In genomic region chr11:126466288-126467045, GRCh38 we compare ENCODE assay signal across 17 cellular contexts.
DNase-seq lines count a peak whose midpoint lies in the region; ATAC-seq and TF ChIP-seq lines count a peak whose summit lies in the region.
"Had no signal": no experiment of that assay in that cellular context is flagged by ENCODE, and none has a peak within 500 bp of the region (broad histone marks: within the 10 kb centered on the region; RNA-seq: fewer than 3 reads in every experiment).

No MANE protein-coding gene starts in this region.

- no peaks in the 10 kb centered on the region for H3K9me3 Mint-ChIP-seq in activated CD4-positive, alpha-beta T cell treated with anti-CD3 and anti-CD28 coated beads, Interleukin-2, amount 10 ng/mL, durations not matched to agents 7 days and 5 days
- no peaks in the 10 kb centered on the region for H3K9me3 Mint-ChIP-seq in activated CD8-positive, alpha-beta T cell treated with anti-CD3 and anti-CD28 coated beads for 36 hours
- H3K9me3 Mint-ChIP-seq in type B pancreatic cell, result no peaks in the 10 kb centered on the region
- H3K9me3 Mint-ChIP-seq: activated naive CD4-positive, alpha-beta T cell treated with anti-CD3 and anti-CD28 coated beads, Interleukin-2, amount 50 U/mL, for 72 hours had no signal

- H3K4me3 ChIP-seq in H7 (ENCODE audit: insufficient read depth, low read depth, low read length) (no peak overlapping the region), skeletal muscle satellite cell (ENCODE audit: low read length) (no peak overlapping the region), testis (no peak overlapping the region)
- H3K4me3 ChIP-seq: esophagus squamous epithelium had no signal

- no peak for TF ChIP-seq CTCF in activated CD8-positive, alpha-beta T cell treated with anti-CD3 and anti-CD28 coated beads for 36 hours (IDR thresholded peaks at IDR 0.05)
- no peak for TF ChIP-seq CTCF in type B pancreatic cell (conservative IDR thresholded peaks at IDR 0.05)
- no peak for TF ChIP-seq CTCF in testis (IDR thresholded peaks at IDR 0.05)

- no peaks in the 10 kb centered on the region for H3K27me3 ChIP-seq in H7 (ENCODE audit: control insufficient read depth, insufficient read depth, low read length)
- no peaks in the 10 kb centered on the region for H3K27me3 ChIP-seq in skeletal muscle satellite cell (ENCODE audit: control insufficient read depth, insufficient read depth, low read length)
- no peaks in the 10 kb centered on the region for H3K27me3 ChIP-seq in testis

- H3K9me3 ChIP-seq in skeletal muscle satellite cell (replicated peaks; ENCODE audit: low read length) (no peaks in the 10 kb centered on the region), testis (no peaks in the 10 kb centered on the region)
- H3K9me3 ChIP-seq: esophagus squamous epithelium had no signal

- POLR2A ChIA-PET in activated CD4-positive, alpha-beta T cell treated with anti-CD3 and anti-CD28 coated beads, Interleukin-2, amount 10 ng/mL, durations not matched to agents 7 days and 5 days (lab: Charles Lee), result no interaction called here
- POLR2A ChIA-PET in activated CD8-positive, alpha-beta T cell treated with anti-CD3 and anti-CD28 coated beads for 36 hours (lab: Charles Lee), result no interaction called here

- CTCF ChIA-PET in activated CD4-positive, alpha-beta T cell treated with anti-CD3 and anti-CD28 coated beads, Interleukin-2, amount 10 ng/mL, durations not matched to agents 7 days and 5 days (lab: Charles Lee), result interaction anchor here (1.1 to 3.8 kb wide), 3 partner anchors 13 to 14 kb away, joined by 3 to 35 read pairs (median 7); no protein-coding TSS in a partner anchor
- CTCF ChIA-PET in activated CD8-positive, alpha-beta T cell treated with anti-CD3 and anti-CD28 coated beads for 36 hours (lab: Charles Lee), result interaction anchor here (1.0 to 3.1 kb wide), 4 partner anchors 11 to 25 kb away, joined by 3 to 35 read pairs (median 5); no protein-coding TSS in a partner anchor

- H3K36me3 Mint-ChIP-seq in activated CD4-positive, alpha-beta T cell treated with anti-CD3 and anti-CD28 coated beads, Interleukin-2, amount 10 ng/mL, durations not matched to agents 7 days and 5 days (ENCODE audit: low read depth), result no peaks in the 10 kb centered on the region
- no peaks in the 10 kb centered on the region for H3K36me3 Mint-ChIP-seq in activated CD8-positive, alpha-beta T cell treated with anti-CD3 and anti-CD28 coated beads for 36 hours (ENCODE audit: low read depth)
- no peaks in the 10 kb centered on the region for H3K36me3 Mint-ChIP-seq in type B pancreatic cell
- H3K36me3 Mint-ChIP-seq: activated naive CD4-positive, alpha-beta T cell treated with anti-CD3 and anti-CD28 coated beads, Interleukin-2, amount 50 U/mL, for 72 hours had no signal

- peaks cover 29% of the 10 kb centered on the region for H3K4me1 Mint-ChIP-seq in activated CD4-positive, alpha-beta T cell treated with anti-CD3 and anti-CD28 coated beads, Interleukin-2, amount 10 ng/mL, durations not matched to agents 7 days and 5 days
- H3K4me1 Mint-ChIP-seq in activated CD8-positive, alpha-beta T cell treated with anti-CD3 and anti-CD28 coated beads for 36 hours (ENCODE audit: low read depth), result peaks cover 23% of the 10 kb centered on the region
- H3K4me1 Mint-ChIP-seq in type B pancreatic cell (ENCODE audit: unreplicated experiment), result peaks cover 4% of the 10 kb centered on the region

- H3K4me1 ChIP-seq in skeletal muscle satellite cell (ENCODE audit: control insufficient read depth, insufficient read depth, low read length), result peaks cover 8% of the 10 kb centered on the region
- peaks cover 10% of the 10 kb centered on the region for H3K4me1 ChIP-seq in testis

- DNase-seq in activated CD4-positive, alpha-beta T cell treated with anti-CD3 and anti-CD28 coated beads, Interleukin-2, amount 10 ng/mL, durations not matched to agents 7 days and 5 days, result no peak
- no peak for DNase-seq in activated CD4-positive, alpha-beta T cell treated with anti-CD3 and anti-CD28 coated beads, Interleukin-2, amount 50 U/mL, for 48 hours
- DNase-seq in H7 (peak; percentile 66), type B pancreatic cell (ENCODE audit: extremely low spot score, unreplicated experiment) (no peak), testis (no peak)
- no peak for DNase-seq in activated CD8-positive, alpha-beta T cell treated with anti-CD3 and anti-CD28 coated beads for 36 hours
- DNase-seq: ACHN, activated T-cell treated with anti-CD3 and anti-CD28 coated beads for 4 hours, esophagus squamous epithelium, islet precursor cell, mesendoderm, NCI-H748 treated with DMSO at 0.1 percent for 48 hours had no signal

- no peak overlapping the region for H3K27ac ChIP-seq in testis
- H3K27ac ChIP-seq: RWPE1 had no signal

- TF ChIP-seq POLR2A in testis (IDR thresholded peaks at IDR 0.05), result no peak

- H3K4me2 ChIP-seq in skeletal muscle satellite cell (ENCODE audit: low read length), result peak overlapping the region; percentile 5

- no peak for ATAC-seq in activated CD8-positive, alpha-beta T cell treated with anti-CD3 and anti-CD28 coated beads for 36 hours
- no peak for ATAC-seq in GM19351 (IDR thresholded peaks at IDR 0.05; ENCODE audit: unreplicated experiment)
- ATAC-seq: HCT116 had no signal

- 70 to 80% methylated on average over 14 to 18 of the region's 18 CpGs for WGBS in testis, 2 donors

- intact Hi-C loops in activated CD8-positive, alpha-beta T cell treated with anti-CD3 and anti-CD28 coated beads for 36 hours (cut with micrococcal nuclease), result no loop called here
- intact Hi-C loops in testis (cut with DNase I; ENCODE audit: low total_unique reads), result no loop called here

- peaks cover 2% of the 10 kb centered on the region for H3K27me3 Mint-ChIP-seq in activated CD4-positive, alpha-beta T cell treated with anti-CD3 and anti-CD28 coated beads, Interleukin-2, amount 10 ng/mL, durations not matched to agents 7 days and 5 days
- peaks cover 4% of the 10 kb centered on the region for H3K27me3 Mint-ChIP-seq in activated CD8-positive, alpha-beta T cell treated with anti-CD3 and anti-CD28 coated beads for 36 hours
- H3K27me3 Mint-ChIP-seq in type B pancreatic cell, result peaks cover 32% of the 10 kb centered on the region

- H3K9ac ChIP-seq in skeletal muscle satellite cell (ENCODE audit: low read depth, low read length), result no peak overlapping the region

- H3K36me3 ChIP-seq in H7 (replicated peaks; ENCODE audit: control insufficient read depth, insufficient read depth, low read length), result no peaks in the 10 kb centered on the region
- H3K36me3 ChIP-seq in skeletal muscle satellite cell (ENCODE audit: insufficient read depth, low read length), result no peaks in the 10 kb centered on the region
- no peaks in the 10 kb centered on the region for H3K36me3 ChIP-seq in testis (ENCODE audit: low read depth, missing control alignments)
- H3K36me3 ChIP-seq: esophagus squamous epithelium had no signal

- peak overlapping the region; percentile 86 for H3K27ac Mint-ChIP-seq in activated CD4-positive, alpha-beta T cell treated with anti-CD3 and anti-CD28 coated beads, Interleukin-2, amount 10 ng/mL, durations not matched to agents 7 days and 5 days
- H3K27ac Mint-ChIP-seq in activated CD8-positive, alpha-beta T cell treated with anti-CD3 and anti-CD28 coated beads for 36 hours, result peak overlapping the region; percentile 38
- H3K27ac Mint-ChIP-seq in type B pancreatic cell, result no peak overlapping the region
- H3K27ac Mint-ChIP-seq: activated naive CD4-positive, alpha-beta T cell treated with anti-CD3 and anti-CD28 coated beads, Interleukin-2, amount 50 U/mL, for 72 hours had no signal

- peak overlapping the region; percentile 30 for H3K4me3 Mint-ChIP-seq in activated CD4-positive, alpha-beta T cell treated with anti-CD3 and anti-CD28 coated beads, Interleukin-2, amount 10 ng/mL, durations not matched to agents 7 days and 5 days
- peak overlapping the region; percentile 32 for H3K4me3 Mint-ChIP-seq in activated CD8-positive, alpha-beta T cell treated with anti-CD3 and anti-CD28 coated beads for 36 hours
- no peak overlapping the region for H3K4me3 Mint-ChIP-seq in type B pancreatic cell
